Comparison of ENCODE assay signal across 1 cellular context in genomic region chr18:45167109-45167551, GRCh38.
TF ChIP-seq lines count a peak whose summit lies in the region.

No MANE protein-coding gene starts in this region.

TF ChIP-seq in SK-N-SH treated with all-trans-retinoic acid at 6 μM for 48 hours, 23 proteins besides CTCF, POLR2A, EP300 and RAD21 (continued from another document):
- TF ChIP-seq TSHZ2 (CRISPR knock-in tag; IDR thresholded peaks at IDR 0.05) (no peak), GLIS3 (CRISPR knock-in tag; IDR thresholded peaks at IDR 0.05) (no peak), BACH2 (CRISPR knock-in tag; IDR thresholded peaks at IDR 0.05; ENCODE audit: borderline replicate concordance) (no peak), SNAI2 (CRISPR knock-in tag; IDR thresholded peaks at IDR 0.05) (no peak), ZNF70 (CRISPR knock-in tag; IDR thresholded peaks at IDR 0.05) (no peak)
